ENCODE assay signal across 8 cellular contexts in genomic region chr9:130860458-130861316, GRCh38. TPM values are rescaled to one million over a fixed set of nuclear protein-coding genes. Genes with fewer than 3 reads are reported as not detected.
DNase-seq lines count a peak whose midpoint lies in the region; ATAC-seq and TF ChIP-seq lines count a peak whose summit lies in the region.
"Had no signal": no experiment of that assay in that cellular context is flagged by ENCODE, and none has a peak within 500 bp of the region (broad histone marks: within the 10 kb centered on the region; RNA-seq: fewer than 3 reads in every experiment).

No MANE protein-coding gene starts in this region.

- no peaks in the 10 kb centered on the region for H3K27me3 ChIP-seq in uterus

- no peak for TF ChIP-seq POLR2A in uterus (IDR thresholded peaks at IDR 0.05)

- H3K36me3 ChIP-seq in mucosa of descending colon (ENCODE audit: low read depth) (no peaks in the 10 kb centered on the region), uterus (no peaks in the 10 kb centered on the region)

- peak overlapping the region; percentile 76 to 80 for H3K27ac ChIP-seq in uterus

- DNase-seq in RKO (ENCODE audit: low spot score) = peak; percentile 40
- peak; percentile 40 for DNase-seq in epidermal melanocyte (ENCODE audit: insufficient read length, low spot score)
- peak; percentile 48 to 66 (median 51) for DNase-seq in mucosa of descending colon
- peak; percentile 83 to 87 for DNase-seq in uterus
- DNase-seq in SIG-M5 treated with dmso at 0.1 percent for 504 hours (lab: John Stamatoyannopoulos, UW; ENCODE audit: unreplicated experiment) = no peak
- DNase-seq in activated gamma-delta T cell (lab: John Stamatoyannopoulos, UW) = no peak
- DNase-seq: stimulated activated CD4-positive, alpha-beta T cell treated with anti-CD3 and anti-CD28 coated beads, Interleukin-15, amount 100 ng/mL, for 24 hours had no signal

- TF ChIP-seq CTCF in mucosa of descending colon (IDR thresholded peaks at IDR 0.05) (no peak), uterus (IDR thresholded peaks at IDR 0.05) (peak; percentile 34 to 71 (median 50))

- H3K4me1 ChIP-seq in mucosa of descending colon (ENCODE audit: low read depth) = no peaks in the 10 kb centered on the region
- peaks cover 14 to 23% of the 10 kb centered on the region in 2 donors for H3K4me1 ChIP-seq in uterus

- no peaks in the 10 kb centered on the region for H3K9me3 ChIP-seq in mucosa of descending colon
- no peaks in the 10 kb centered on the region for H3K9me3 ChIP-seq in uterus

- H3K4me3 ChIP-seq in mucosa of descending colon (no peak overlapping the region), uterus (no peak overlapping the region)

- ATAC-seq in mucosa of descending colon (peak; percentile 59), HG02884 (IDR thresholded peaks at IDR 0.05; ENCODE audit: unreplicated experiment) (no peak)

- intact Hi-C loops in mucosa of descending colon (cut with DNase I, micrococcal nuclease) = loop anchor here (5.0 kb wide), 3 partner anchors 88 to 158 kb away; no protein-coding TSS in a partner anchor
- intact Hi-C loops in uterus (cut with DNase I; ENCODE audit: low total_unique reads) = loop anchor here (5.0 kb wide), 1 partner anchor 88 kb away; no protein-coding TSS in a partner anchor

RNA-seq across cellular contexts. Expression of gene ABL1, which starts 25.6 kb away (rescaled TPM):
- total RNA-seq in mucosa of descending colon (100 to 1,000 TPM in 1 of 3 donors, 10 to 100 TPM in 2; 86.6 to 147 (median 91.4) TPM), uterus (100 to 1,000 TPM in 1 of 4 donors, 10 to 100 TPM in 3; 22.5 to 117 (median 57.8) TPM)

RNA-seq across cellular contexts. Expression of gene QRFP, which starts 35.9 kb away (rescaled TPM):
- under 1 TPM in 2 of 3 donors, not detected in 1; 0.24 to 0.87 TPM for total RNA-seq in mucosa of descending colon
- total RNA-seq in uterus = not detected

Comparison
In these comparisons a context has a peak if more than half of its experiments do, and no peak if none do; other contexts are left out.
1. DNase-seq: peak in RKO (single experiment), epidermal melanocyte (single experiment), mucosa of descending colon (3 of 3) and uterus (2 of 2); none in SIG-M5 treated with dmso at 0.1 percent for 504 hours (single experiment) and activated gamma-delta T cell (single experiment).